ENCODE assay signal across 8 cellular contexts in genomic region chrX:111511477-111511876, GRCh38. TPM values are rescaled to one million over a fixed set of nuclear protein-coding genes. Genes with fewer than 3 reads are reported as not detected.
DNase-seq lines count a peak whose midpoint lies in the region; ATAC-seq and TF ChIP-seq lines count a peak whose summit lies in the region.

TSS of gene SERTM2 (plus strand) at chrX:111511645. CDS start at chrX:111518858, 7,213 bp downstream.

- no peak within 1 kb of the TSS for H3K4me3 ChIP-seq in fibroblast of the aortic adventitia (ENCODE audit: low read depth, low read length)

- peak; percentile 16 for DNase-seq in DMS53 treated with DMSO at 0.1 percent for 48 hours (lab: John Stamatoyannopoulos, UW; ENCODE audit: unreplicated experiment)
- DNase-seq in Kasumi-1 (lab: John Stamatoyannopoulos, UW): peak; percentile 72 to 79
- DNase-seq in fibroblast of the aortic adventitia (ENCODE audit: low read depth): peak; percentile 11
- DNase-seq in GOT3 (lab: John Stamatoyannopoulos, UW): no peak
- DNase-seq in NCI-H345 (lab: John Stamatoyannopoulos, UW): no peak
- DNase-seq in GDM1 (lab: John Stamatoyannopoulos, UW): no peak

- no peak for TF ChIP-seq CTCF in fibroblast of the aortic adventitia (IDR thresholded peaks at IDR 0.05; ENCODE audit: insufficient read depth, low read length)

- ATAC-seq in GM21526 (IDR thresholded peaks at IDR 0.05; ENCODE audit: low FRiP score, unreplicated experiment) (peak; percentile 85), GM19455 (IDR thresholded peaks at IDR 0.05; ENCODE audit: unreplicated experiment) (no peak)

RNA-seq across cellular contexts. Expression of gene SERTM2, which starts in this region (rescaled TPM):
- total RNA-seq in fibroblast of the aortic adventitia (ENCODE audit: low replicate concordance): not detected in 2 replicates

Comparison
In these comparisons a context has a peak if more than half of its experiments do, and no peak if none do; other contexts are left out.
1. Peak in DNase-seq in fibroblast of the aortic adventitia; RNA of the gene not detected or under 1 TPM.
2. DNase-seq: peak in DMS53 treated with DMSO at 0.1 percent for 48 hours (single experiment) and Kasumi-1 (2 of 2); none in GOT3 (single experiment), NCI-H345 (single experiment) and GDM1 (single experiment).